ENCODE assay signal across 24 cellular contexts in genomic region chr12:14663002-14663401, GRCh38. TPM values are rescaled to one million over a fixed set of nuclear protein-coding genes. Genes with fewer than 3 reads are reported as not detected.
DNase-seq lines count a peak whose midpoint lies in the region; ATAC-seq, FAIRE-seq and TF ChIP-seq lines count a peak whose summit lies in the region.
"Had no signal": no experiment of that assay in that cellular context is flagged by ENCODE, and none has a peak within 500 bp of the region (broad histone marks: within the 10 kb centered on the region; RNA-seq: fewer than 3 reads in every experiment).

No MANE protein-coding gene starts in this region.

- no peaks in the 10 kb centered on the region for H3K79me2 ChIP-seq in DOHH2 (ENCODE audit: control insufficient read depth, low read length)
- H3K79me2 ChIP-seq in GM12878 (ENCODE audit: control insufficient read depth, insufficient read depth, low read length), result no peaks in the 10 kb centered on the region

- SMC1A ChIA-PET in GM12878 (lab: Charles Lee; ENCODE audit: uncharacterized antibody, unreplicated experiment), result interaction anchor here (1.0 to 8.8 kb wide), 11 partner anchors 10 to 496 kb away, joined by 3 to 73 read pairs (median 3); no protein-coding TSS in a partner anchor

- TF ChIP-seq EP300 in GM12878 (IDR thresholded peaks at IDR 0.05; ENCODE audit: borderline replicate concordance in 1 of 2, control insufficient read depth in 1 of 2, low read depth in 2 of 2, low read length in 2 of 2), result no peak

- peaks cover 0 to 2% (median 0%) of the 10 kb centered on the region in 7 donors for H3K9me3 Mint-ChIP-seq in naive B cell
- H3K9me3 Mint-ChIP-seq: CD8-positive, alpha-beta T cell; H9 had no signal

- BruUV-seq in GM12878 (replicated peaks; lab: Mats Ljungman, UMichigan), result no TSS peak

- H3K27me3 ChIP-seq in DOHH2 (ENCODE audit: control insufficient read depth, low read length), result no peaks in the 10 kb centered on the region
- no peaks in the 10 kb centered on the region for H3K27me3 ChIP-seq in GM12878 (replicated peaks in 1 of 2; ENCODE audit: control insufficient read depth in 2 of 2, insufficient read depth in 2 of 2, low read length in 1 of 2)
- H3K27me3 ChIP-seq: BLaER1 had no signal

- H3K4me1 Mint-ChIP-seq in naive B cell, result peaks cover 18 to 27% (median 24%) of the 10 kb centered on the region in 3 donors

- no peaks in the 10 kb centered on the region for H4K20me1 ChIP-seq in DOHH2 (ENCODE audit: control insufficient read depth, insufficient read depth, low read depth, low read length)
- no peaks in the 10 kb centered on the region for H4K20me1 ChIP-seq in GM12878 (ENCODE audit: control insufficient read depth, insufficient read depth)
- H4K20me1 ChIP-seq: BLaER1 had no signal

- H3K4me2 ChIP-seq in DOHH2 (ENCODE audit: low read length), result peak overlapping the region; percentile 54
- H3K4me2 ChIP-seq in GM12878 (ENCODE audit: control insufficient read depth, insufficient read depth), result no peak overlapping the region
- H3K4me2 ChIP-seq: A549, BLaER1, GM23338 had no signal

- no peaks in the 10 kb centered on the region for H3K9me2 ChIP-seq in DOHH2 (replicated peaks; ENCODE audit: control insufficient read depth, low read length)

- H3K36me3 Mint-ChIP-seq in naive B cell, result no peaks in the 10 kb centered on the region
- H3K36me3 Mint-ChIP-seq: CD4-positive, CD25-positive, alpha-beta regulatory T cell; CD8-positive, alpha-beta T cell had no signal

- RAD21 ChIA-PET in GM12878 (lab: Charles Lee; ENCODE audit: unreplicated experiment), result interaction anchor here (0.6 to 2.9 kb wide), 4 partner anchors 33 to 424 kb away, joined by 3 to 31 read pairs (median 6); no protein-coding TSS in a partner anchor

- TF ChIP-seq POLR2A in GM12878 (IDR thresholded peaks at IDR 0.05; ENCODE audit: low read depth, low read length), result no peak

- peaks cover 8% of the 10 kb centered on the region for H3F3A ChIP-seq in DOHH2 (ENCODE audit: control insufficient read depth, insufficient read depth)

- H3K36me3 ChIP-seq in DOHH2 (ENCODE audit: control insufficient read depth, low read length) (no peaks in the 10 kb centered on the region), GM12878 (ENCODE audit: control insufficient read depth in 2 of 2, insufficient read depth in 2 of 2, low read length in 1 of 2) (no peaks in the 10 kb centered on the region)
- H3K36me3 ChIP-seq: BLaER1 had no signal

- no peak overlapping the region for H3K4me3 Mint-ChIP-seq in naive B cell
- H3K4me3 Mint-ChIP-seq: CD4-positive, CD25-positive, alpha-beta regulatory T cell; CD8-positive, alpha-beta T cell; GM23338; H9 had no signal

- peak; percentile 46 for DNase-seq in NAMALWA (ENCODE audit: low spot score)
- DNase-seq in GM12878 (ENCODE audit: low read depth, low spot score), result no peak
- peak; percentile 9 for DNase-seq in naive B cell
- DNase-seq in NCI-H1105 treated with DMSO at 0.1 percent for 48 hours (lab: John Stamatoyannopoulos, UW), result no peak
- DNase-seq: 8988T; ACHN; Caco-2; CD4-positive, CD25-positive, alpha-beta regulatory T cell; CD8-positive, alpha-beta T cell; DMS153; DND-41; EL; GDM1; H9 had no signal

- intact Hi-C loops in GM12878 (cut with micrococcal nuclease; ENCODE audit: unreplicated experiment), result loop anchor here (5.0 kb wide), 3 partner anchors 91 to 476 kb away; no protein-coding TSS in a partner anchor

- H3K27ac ChIP-seq in DOHH2 (ENCODE audit: low read depth, low read length) (peak overlapping the region; percentile 49), GM12878 (ENCODE audit: control insufficient read depth, insufficient read depth) (no peak overlapping the region)
- H3K27ac ChIP-seq: A549, BLaER1, C4-2B had no signal

- peaks cover 0 to 17% (median 10%) of the 10 kb centered on the region in 3 donors for H3K27me3 Mint-ChIP-seq in naive B cell

- H3K9me3 ChIP-seq in DOHH2 (ENCODE audit: control insufficient read depth, insufficient read depth, low read length) (no peaks in the 10 kb centered on the region), GM12878 (replicated peaks; ENCODE audit: control insufficient read depth, insufficient read depth, low read length) (no peaks in the 10 kb centered on the region)
- H3K9me3 ChIP-seq: A549, BLaER1, Caco-2 had no signal

- no peak for TF ChIP-seq RAD21 in GM12878 (IDR thresholded peaks at IDR 0.05; ENCODE audit: insufficient read depth, low read depth, low read length)

- H3K4me1 ChIP-seq in DOHH2 (ENCODE audit: control insufficient read depth, low read length) (peaks cover 34% of the 10 kb centered on the region), GM12878 (ENCODE audit: control insufficient read depth, insufficient read depth, low read length) (no peaks in the 10 kb centered on the region)
- H3K4me1 ChIP-seq: A549, Caco-2 had no signal

- H3K9ac ChIP-seq in GM12878 (ENCODE audit: control insufficient read depth, insufficient read depth, low read length), result no peak overlapping the region
- H3K9ac ChIP-seq: BLaER1 had no signal

- POLR2A ChIA-PET in GM12878 (lab: Charles Lee), result no interaction called here

- H2AFZ ChIP-seq in GM12878 (ENCODE audit: control insufficient read depth, low read depth, low read length), result no peak overlapping the region
- H2AFZ ChIP-seq: GM23338 had no signal

- in situ Hi-C loops in GM12878 (cut with MboI), result no loop called here

- WGBS in GM12878 (ENCODE audit: insufficient coverage, insufficient replicate concordance, low lambda C conversion rate, missing lambda C conversion rate), result 51% methylated on average over 5 of the region's 5 CpGs

- CTCF ChIA-PET in GM12878 (lab: Yijun Ruan, JAX), result interaction anchor here (0.7 to 6.9 kb wide), 8 partner anchors 14 to 478 kb away, joined by 4 to 44 read pairs (median 6); no protein-coding TSS in a partner anchor

- H3K4me3 ChIP-seq in DOHH2 (ENCODE audit: low read length), result peak overlapping the region; percentile 45
- H3K4me3 ChIP-seq in GM12878, result no peak overlapping the region
- H3K4me3 ChIP-seq: A549, BLaER1, GM23338 had no signal

- TF ChIP-seq CTCF in DOHH2 (IDR thresholded peaks at IDR 0.05; ENCODE audit: low read depth, low read length, poor library complexity, severe bottlenecking), result no peak
- TF ChIP-seq CTCF in GM12878 (IDR thresholded peaks at IDR 0.05 in 2 of 3, conservative IDR thresholded peaks at IDR 0.05 in 1 of 3; ENCODE audit: control insufficient read depth in 2 of 3, extremely low read depth in 1 of 3, insufficient read depth in 1 of 3, low read depth in 3 of 3, low read length in 3 of 3), result no peak

- no peak overlapping the region for H3K27ac Mint-ChIP-seq in naive B cell
- H3K27ac Mint-ChIP-seq: CD8-positive, alpha-beta T cell; GM23338; H9 had no signal

- no peak for FAIRE-seq in GM12878 (lab: Jason Lieb, UNC)
- FAIRE-seq: A549, GM12892 had no signal

- no peak for ATAC-seq in GM12878
- peak; percentile 39 to 50 for ATAC-seq in naive B cell (ENCODE audit: low read depth in 2 of 2)
- no peak for ATAC-seq in GM19455 (IDR thresholded peaks at IDR 0.05; ENCODE audit: unreplicated experiment)
- ATAC-seq in GM21576 (IDR thresholded peaks at IDR 0.05; ENCODE audit: unreplicated experiment), result no peak
- ATAC-seq: A549; CD8-positive, alpha-beta T cell; GM23338; HCT116 had no signal

TF ChIP-seq in GM12878, 131 proteins besides CTCF, POLR2A, EP300 and RAD21:
- TF ChIP-seq STAT3 (IDR thresholded peaks at IDR 0.05; ENCODE audit: low read depth, low read length), result no peak
- no peak for TF ChIP-seq CEBPB (IDR thresholded peaks at IDR 0.05; ENCODE audit: borderline replicate concordance in 1 of 2, low read depth in 2 of 2, low read length in 2 of 2)
- TF ChIP-seq SPI1 (IDR thresholded peaks at IDR 0.05; ENCODE audit: borderline replicate concordance, insufficient read depth, low read depth, low read length), result peak; percentile 45; the same call in 1 of the 2 replicates
TF ChIP-seq in GM12878: peak in this region for 1.

RNA-seq across cellular contexts. Expression of gene GUCY2C, which starts 33.4 kb away (rescaled TPM):
- 0.08 TPM in 1 of 2 replicates, not detected in the other for total RNA-seq in GM12878 (2013; cell fraction: nucleolus; rRNA removed)
- 0.11 and 0.16 TPM in 2 replicates for total RNA-seq in GM12878 (2014; rRNA removed)
- total RNA-seq in GM12878 (2014; rRNA removed; fragmentation: Illumina TruSeq; extraction: Trizol), result 0.09 and 0.18 TPM in 2 replicates
- 0.08 TPM in 1 of 2 replicates, not detected in the other for total RNA-seq in GM12878 (2021)
- polyA plus RNA-seq in GM12878 (2011; ENCODE audit: low read depth), result 0.05 TPM
- 0.19 and 0.27 TPM in 2 replicates for polyA plus RNA-seq in GM12878 (2011; rRNA removed)
- 0.12 and 0.13 TPM in 2 replicates for polyA plus RNA-seq in GM12878 (2011; cell fraction: cytosol; rRNA removed)
- 0.09 and 0.13 TPM in 2 replicates for polyA plus RNA-seq in GM12878 (2011; cell fraction: nucleus; rRNA removed)
- 0.07 and 0.11 TPM in 2 replicates for polyA plus RNA-seq in GM12878 (2012)
- 0.10 and 0.15 TPM in 2 replicates for polyA plus RNA-seq in GM12878 (2014; fragmentation: Illumina TruSeq; extraction: Trizol)
- under 1 TPM; 0.57 to 0.60 TPM for polyA plus RNA-seq in GM12878 (2014; fragmentation: Nextera tagmentation; extraction: Ambion mirVana)
- polyA plus RNA-seq in GM12878 (2014; rRNA removed), result 0.12 and 0.16 TPM in 2 replicates
- under 1 TPM; 0.42 to 0.44 TPM for polyA plus RNA-seq in GM12878 (2016; fragmentation: Nextera tagmentation; extraction: Ambion mirVana)
- polyA minus RNA-seq in GM12878 (2011; rRNA and poly(A)+ RNA removed), result 0.26 TPM in 1 of 2 replicates, not detected in the other
- not detected in 2 replicates for polyA minus RNA-seq in GM12878 (2011; cell fraction: cytosol; rRNA and poly(A)+ RNA removed)
- polyA minus RNA-seq in GM12878 (2011; cell fraction: nucleus; rRNA and poly(A)+ RNA removed), result 0.29 TPM in 1 of 2 replicates, not detected in the other
- polyA plus RNA-seq in naive B cell (ENCODE audit: low read depth in 6 of 6), result under 1 TPM in 5 of 6 donors, not detected in 1; 0.06 to 0.32 (median 0.20) TPM
- total RNA-seq: CD4-positive, CD25-positive, alpha-beta regulatory T cell; CD8-positive, alpha-beta T cell; H4 had no signal
- polyA plus RNA-seq: CD4-positive, CD25-positive, alpha-beta regulatory T cell had no signal

Comparison
In these comparisons a context has a peak if more than half of its experiments do, and no peak if none do; other contexts are left out.
1. DNase-seq: peak in NAMALWA (single experiment) and naive B cell (single experiment); none in GM12878 (single experiment) and NCI-H1105 treated with DMSO at 0.1 percent for 48 hours (single experiment).
2. ATAC-seq: peak in naive B cell (2 of 2); none in GM12878 (single experiment), GM19455 (single experiment) and GM21576 (single experiment).